Comparison of ENCODE assay signal across 8 cellular contexts in the genomic region with DNA sequence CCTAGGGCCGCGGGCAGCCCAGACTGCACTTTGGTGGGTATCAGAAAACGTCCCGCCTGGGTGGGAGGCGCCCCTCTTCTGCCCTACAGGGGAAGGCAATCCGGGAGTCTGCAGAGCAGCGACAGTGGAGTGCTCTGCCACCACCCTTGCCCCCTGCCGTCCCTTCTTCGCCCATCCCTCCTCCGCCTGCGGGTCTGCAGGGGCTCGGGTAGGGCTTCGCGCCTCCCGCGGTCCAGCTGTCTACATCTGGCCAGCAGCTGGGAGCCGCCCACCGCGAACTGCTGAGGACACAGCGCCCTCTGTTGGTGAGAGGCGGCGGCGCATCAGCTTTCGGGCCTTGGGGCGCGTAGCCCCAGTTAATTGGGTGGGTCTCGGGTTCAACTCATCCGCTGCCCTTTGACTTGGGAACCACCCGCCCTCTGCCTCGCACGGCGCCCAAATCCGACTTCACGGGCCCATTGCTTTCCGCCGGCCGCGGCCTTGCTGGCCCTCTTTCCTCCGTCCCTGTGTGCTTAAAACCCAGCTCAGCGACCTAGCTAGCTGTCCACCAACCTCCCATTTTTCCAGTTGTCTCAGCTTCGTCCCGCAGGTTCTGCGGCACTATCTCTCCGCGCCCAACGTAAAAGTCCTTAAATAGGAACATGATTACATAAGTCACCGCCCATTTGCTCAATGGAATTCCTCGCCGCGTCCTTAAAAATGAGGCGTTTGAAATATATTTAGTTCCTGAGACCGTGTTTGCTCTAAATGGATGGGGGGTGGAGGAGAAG. TPM values are rescaled to one million over a fixed set of nuclear protein-coding genes. Genes with fewer than 3 reads are reported as not detected.
DNase-seq lines count a peak whose midpoint lies in the region; ATAC-seq, FAIRE-seq and TF ChIP-seq lines count a peak whose summit lies in the region.

No MANE protein-coding gene starts in this region.

- intact Hi-C loops in heart left ventricle (cut with DNase I), result loop anchor here in 9 of 10 donors (1.0 to 5.0 kb wide), 4 partner anchors 21 to 46 kb away; no protein-coding TSS in a partner anchor

- H3K4me1 Mint-ChIP-seq in activated naive CD4-positive, alpha-beta T cell treated with anti-CD3 and anti-CD28 coated beads, Interleukin-2, amount 50 U/mL, for 24 hours, result peaks cover 43% of the 10 kb centered on the region

- TF ChIP-seq CTCF in BE2C (IDR thresholded peaks at IDR 0.05; ENCODE audit: low read depth, low read length) (peak; percentile 90), HL-60 (IDR thresholded peaks at IDR 0.05; ENCODE audit: insufficient read depth, low read length) (peak; percentile 70), heart left ventricle (IDR thresholded peaks at IDR 0.05) (peak; percentile 87 to 97 (median 94))

- H3K4me3 Mint-ChIP-seq in activated naive CD4-positive, alpha-beta T cell treated with anti-CD3 and anti-CD28 coated beads, Interleukin-2, amount 50 U/mL, for 24 hours, result peak overlapping the region; percentile 86

- no peaks in the 10 kb centered on the region for H3K9me3 Mint-ChIP-seq in activated naive CD4-positive, alpha-beta T cell treated with anti-CD3 and anti-CD28 coated beads, Interleukin-2, amount 50 U/mL, for 24 hours

- WGBS in heart left ventricle, 4 donors, result 3 to 6% (median 4%) methylated on average over 15 to 52 of the region's 52 CpGs
- 3 to 4% (median 3%) methylated on average over 49 to 52 of the region's 52 CpGs for WGBS in small intestine, 3 donors

- peak; percentile 36 for ATAC-seq in GM19025 (IDR thresholded peaks at IDR 0.05; ENCODE audit: low read depth, unreplicated experiment)
- ATAC-seq in heart left ventricle, result peak; percentile 79 to 88 (median 80)

- FAIRE-seq in small intestine (lab: Jason Lieb, UNC), result no peak

- no peak overlapping the region for H3K9ac ChIP-seq in SK-N-MC (ENCODE audit: insufficient read length)

- peak; percentile 81 for DNase-seq in BE2C
- peak in 1 of 2 experiments; percentile 53 for DNase-seq in HL-60 (ENCODE audit: low read depth in 1 of 2, low spot score in 1 of 2)
- no peak for DNase-seq in SK-N-MC (ENCODE audit: low read depth, low spot score)
- DNase-seq in heart left ventricle, result peak; percentile 58 to 88 (median 70)
- DNase-seq in small intestine, result peak; percentile 39
- no peak for DNase-seq in DMS153 (lab: John Stamatoyannopoulos, UW)

- peak overlapping the region; percentile 83 for H3K27ac Mint-ChIP-seq in activated naive CD4-positive, alpha-beta T cell treated with anti-CD3 and anti-CD28 coated beads, Interleukin-2, amount 50 U/mL, for 24 hours

- H3K36me3 ChIP-seq in BE2C (no peaks in the 10 kb centered on the region), SK-N-MC (ENCODE audit: insufficient read depth, low read length) (no peaks in the 10 kb centered on the region), heart left ventricle (no peaks in the 10 kb centered on the region), small intestine (ENCODE audit: control insufficient read depth in 2 of 2, insufficient read depth in 2 of 2, low read length in 2 of 2) (no peaks in the 10 kb centered on the region)

- peaks cover 19% of the 10 kb centered on the region for H3K4me1 ChIP-seq in BE2C
- H3K4me1 ChIP-seq in heart left ventricle, result peaks cover 0 to 33% (median 16%) of the 10 kb centered on the region in 12 donors
- no peaks in the 10 kb centered on the region for H3K4me1 ChIP-seq in small intestine (ENCODE audit: control insufficient read depth in 2 of 2, insufficient read depth in 1 of 2, low read depth in 1 of 2, low read length in 1 of 2)

- H3K27ac ChIP-seq in HL-60 (replicated peaks) (no peak overlapping the region), SK-N-MC (no peak overlapping the region; the same call in 1 of the 2 replicates), heart left ventricle (no peak overlapping the region), small intestine (ENCODE audit: low read depth in 1 of 2, low read length in 1 of 2) (no peak overlapping the region)

- H3K27me3 ChIP-seq in BE2C (peaks cover 14% of the 10 kb centered on the region), HL-60 (ENCODE audit: insufficient read depth, poor library complexity, severe bottlenecking) (peaks cover 58% of the 10 kb centered on the region), heart left ventricle (peaks cover 39 to 97% (median 86%) of the 10 kb centered on the region in 9 donors), small intestine (ENCODE audit: control insufficient read depth in 2 of 2, insufficient read depth in 2 of 2, low read length in 2 of 2) (peaks cover 0 to 8% of the 10 kb centered on the region in 2 donors)

- H3K4me3 ChIP-seq in BE2C (ENCODE audit: low read depth, low read length) (peak overlapping the region; percentile 62), HL-60 (replicated peaks; ENCODE audit: insufficient read depth, low read length) (no peak overlapping the region), SK-N-MC (peak overlapping the region; percentile 71), heart left ventricle (peak overlapping the region in 9 of 12 donors; percentile 5 to 41 (median 14)), small intestine (ENCODE audit: low read depth in 1 of 2, low read length in 2 of 2) (no peak overlapping the region)

- TF ChIP-seq POLR2A in heart left ventricle (IDR thresholded peaks at IDR 0.05), result no peak

- H3K9me3 ChIP-seq in BE2C (no peaks in the 10 kb centered on the region), SK-N-MC (ENCODE audit: low read depth, low read length) (no peaks in the 10 kb centered on the region), heart left ventricle (no peaks in the 10 kb centered on the region), small intestine (ENCODE audit: control insufficient read depth, low read depth) (no peaks in the 10 kb centered on the region)

- no peaks in the 10 kb centered on the region for H3K36me3 Mint-ChIP-seq in activated naive CD4-positive, alpha-beta T cell treated with anti-CD3 and anti-CD28 coated beads, Interleukin-2, amount 50 U/mL, for 24 hours

- H3K27me3 Mint-ChIP-seq in activated naive CD4-positive, alpha-beta T cell treated with anti-CD3 and anti-CD28 coated beads, Interleukin-2, amount 50 U/mL, for 24 hours, result peaks cover 14% of the 10 kb centered on the region

RNA-seq across cellular contexts. Expression of a gene that starts 17.6 kb away (rescaled TPM):
- 8.7 TPM for polyA plus RNA-seq in BE2C (2012; ENCODE audit: insufficient read depth, insufficient read length, low read depth)
- 1 to 10 TPM in 1 of 9 donors, under 1 TPM in 1, not detected in 7; 0.16 to 1.3 TPM for total RNA-seq in heart left ventricle
- under 1 TPM in 1 of 2 donors, not detected in 1; 0.08 TPM for polyA plus RNA-seq in heart left ventricle
- 1 to 10 TPM in 1 of 3 donors, under 1 TPM in 1, not detected in 1; 0.37 to 2.4 TPM for polyA plus RNA-seq in small intestine

RNA-seq across cellular contexts. Expression of a gene that starts 38.7 kb away (rescaled TPM):
- polyA plus RNA-seq in BE2C (2012; ENCODE audit: insufficient read depth, insufficient read length, low read depth), result 103 TPM
- total RNA-seq in heart left ventricle, result 10 to 100 TPM in 1 of 9 donors, 1 to 10 TPM in 3, under 1 TPM in 5; 0.34 to 13.1 (median 1.00) TPM
- polyA plus RNA-seq in heart left ventricle (1 to 10 TPM in 1 of 2 donors, under 1 TPM in 1; 0.44 to 1.4 TPM), small intestine (1 to 10 TPM in 1 of 3 donors, not detected in 2; 1.8 TPM)

Comparison
In these comparisons a context has a peak if more than half of its experiments do, and no peak if none do; other contexts are left out.
1. DNase-seq: peak in BE2C (single experiment), heart left ventricle (5 of 5) and small intestine (single experiment); none in SK-N-MC (single experiment) and DMS153 (single experiment).
2. H3K4me3 ChIP-seq: peak in BE2C (single experiment), SK-N-MC (single experiment) and heart left ventricle (9 of 12); none in HL-60 (single experiment) and small intestine (0 of 2).
3. Peak in every context shown above with its lines, with median percentiles within 50 percentile points of each other: CTCF ChIP-seq.